Comparison of ENCODE assay signal across 15 cellular contexts in the genomic region with DNA sequence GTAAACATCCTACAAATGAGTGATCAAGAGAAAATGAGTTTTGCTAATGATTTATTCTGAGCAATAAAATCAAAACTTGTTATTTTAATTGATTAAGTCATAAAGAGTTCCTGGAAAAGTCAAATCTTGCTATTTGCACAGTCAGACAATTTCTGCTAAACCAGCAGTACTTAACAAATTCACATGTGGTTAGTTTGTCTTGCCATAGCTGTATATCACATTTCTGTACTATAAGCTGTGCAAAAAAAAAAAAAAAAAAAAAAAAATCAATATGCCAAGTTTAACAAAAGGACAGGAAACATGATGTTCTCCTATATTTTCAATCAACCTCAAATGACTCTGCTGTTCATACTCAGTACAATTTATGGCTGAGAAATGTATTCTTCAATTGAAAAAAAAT.
"Had no signal": no experiment of that assay in that cellular context is flagged by ENCODE, and none has a peak within 500 bp of the region (broad histone marks: within the 10 kb centered on the region; RNA-seq: fewer than 3 reads in every experiment).

No MANE protein-coding gene starts in this region.

- DNase-seq: activated CD4-positive, alpha-beta T cell treated with anti-CD3 and anti-CD28 coated beads for 4 hours; activated CD8-positive, alpha-beta memory T cell treated with anti-CD3 and anti-CD28 coated beads, Interleukin-2, amount 50 U/mL, for 4 hours; activated CD8-positive, alpha-beta T cell treated with anti-CD3 and anti-CD28 coated beads for 36 hours; activated gamma-delta T cell treated with Interleukin-2 at 50 U/mL for 16 hours; activated naive CD4-positive, alpha-beta T cell treated with anti-CD3 and anti-CD28 coated beads, Interleukin-2, amount 50 U/mL, for 16 hours; activated naive CD8-positive, alpha-beta T cell treated with anti-CD3 and anti-CD28 coated beads, Interleukin-2, amount 10 ng/mL, durations not matched to agents 7 days and 5 days; activated T-cell treated with anti-CD3 and anti-CD28 coated beads, Interleukin-2, amount 50 U/mL, for 72 hours; cerebellar nuclear complex; KG1; NCI-H1092; NCI-H187; NCI-H526 treated with DMSO at 0.1 percent for 48 hours; Peyer's patch; Right ventricle myocardium superior; SW 1271 had no signal
